Comparison of ENCODE assay signal across 27 cellular contexts in genomic region chr22:31620756-31621480, GRCh38. TPM values are rescaled to one million over a fixed set of nuclear protein-coding genes. Genes with fewer than 3 reads are reported as not detected.
DNase-seq lines count a peak whose midpoint lies in the region; ATAC-seq and TF ChIP-seq lines count a peak whose summit lies in the region.
"Had no signal": no experiment of that assay in that cellular context is flagged by ENCODE, and none has a peak within 500 bp of the region (broad histone marks: within the 10 kb centered on the region; RNA-seq: fewer than 3 reads in every experiment).

No MANE protein-coding gene starts in this region.

- TF ChIP-seq CTCF in activated CD8-positive, alpha-beta T cell treated with anti-CD3 and anti-CD28 coated beads for 36 hours (IDR thresholded peaks at IDR 0.05): no peak

- no peaks in the 10 kb centered on the region for H3K9me3 Mint-ChIP-seq in activated naive CD4-positive, alpha-beta T cell treated with anti-CD3 and anti-CD28 coated beads, Interleukin-2, amount 50 U/mL, for 72 hours
- H3K9me3 Mint-ChIP-seq in activated CD8-positive, alpha-beta T cell treated with anti-CD3 and anti-CD28 coated beads for 36 hours: no peaks in the 10 kb centered on the region
- no peaks in the 10 kb centered on the region for H3K9me3 Mint-ChIP-seq in effector memory CD8-positive, alpha-beta T cell
- H3K9me3 Mint-ChIP-seq in stimulated activated naive CD8-positive, alpha-beta T cell treated with anti-CD3 and anti-CD28 coated beads, Interleukin-15, amount 100 ng/mL, for 72 hours: no peaks in the 10 kb centered on the region
- H3K9me3 Mint-ChIP-seq: activated B cell treated with CpG ODN at 0.5 μM for 24 hours; activated naive CD4-positive, alpha-beta T cell treated with anti-CD3 and anti-CD28 coated beads, Interleukin-2, amount 50 U/mL, for 24 hours; neural crest cell; T-helper 1 cell treated with Interleukin-12 subunit alpha and Interleukin-12 subunit beta and Interleukin-4 antibody, amounts not matched to agents 30 μg/mL and 1 μg/mL, for 36 hours had no signal

- H3K27ac Mint-ChIP-seq in activated naive CD4-positive, alpha-beta T cell treated with anti-CD3 and anti-CD28 coated beads, Interleukin-2, amount 50 U/mL, for 72 hours: peak overlapping the region; percentile 82 to 83
- peak overlapping the region; percentile 74 for H3K27ac Mint-ChIP-seq in activated CD8-positive, alpha-beta T cell treated with anti-CD3 and anti-CD28 coated beads for 36 hours
- H3K27ac Mint-ChIP-seq in effector memory CD8-positive, alpha-beta T cell: peak overlapping the region; percentile 62 to 80
- peak overlapping the region; percentile 65 to 90 for H3K27ac Mint-ChIP-seq in stimulated activated naive CD8-positive, alpha-beta T cell treated with anti-CD3 and anti-CD28 coated beads, Interleukin-15, amount 100 ng/mL, for 72 hours
- H3K27ac Mint-ChIP-seq: T-helper 1 cell treated with Interleukin-12 subunit alpha and Interleukin-12 subunit beta and Interleukin-4 antibody, amounts not matched to agents 30 μg/mL and 1 μg/mL, for 36 hours had no signal

- DNase-seq in activated naive CD4-positive, alpha-beta T cell treated with anti-CD3 and anti-CD28 coated beads, Interleukin-2, amount 50 U/mL, for 72 hours (ENCODE audit: low spot score in 2 of 2): no peak
- DNase-seq in activated naive CD4-positive, alpha-beta T cell treated with anti-CD3 and anti-CD28 coated beads, Interleukin-2, amount 50 U/mL, for 16 hours: no peak
- no peak for DNase-seq in activated CD8-positive, alpha-beta T cell treated with anti-CD3 and anti-CD28 coated beads for 36 hours
- DNase-seq in effector memory CD8-positive, alpha-beta T cell: no peak
- DNase-seq in stimulated activated naive CD8-positive, alpha-beta T cell treated with anti-CD3 and anti-CD28 coated beads, Interleukin-15, amount 100 ng/mL, for 72 hours: no peak
- DNase-seq: activated B cell treated with CpG ODN at 0.5 μM for 24 hours; activated CD8-positive, alpha-beta memory T cell treated with anti-CD3 and anti-CD28 coated beads for 24 hours; Caco-2; colonic mucosa; DMS79; effector CD8-positive, alpha-beta T cell; GM23248; left colon; NCI-H146; NCI-H2107; NCI-H345; NCI-H69; PC-9; retina; stomach had no signal

- intact Hi-C loops in activated CD8-positive, alpha-beta T cell treated with anti-CD3 and anti-CD28 coated beads for 36 hours (cut with micrococcal nuclease): no loop called here

- peaks cover 28% of the 10 kb centered on the region for H3K4me1 Mint-ChIP-seq in activated CD8-positive, alpha-beta T cell treated with anti-CD3 and anti-CD28 coated beads for 36 hours (ENCODE audit: low read depth)
- H3K4me1 Mint-ChIP-seq in effector memory CD8-positive, alpha-beta T cell (ENCODE audit: low read depth in 2 of 2): peaks cover 23 to 25% of the 10 kb centered on the region in 2 donors
- peaks cover 70% of the 10 kb centered on the region for H3K4me1 Mint-ChIP-seq in stimulated activated naive CD8-positive, alpha-beta T cell treated with anti-CD3 and anti-CD28 coated beads, Interleukin-15, amount 100 ng/mL, for 72 hours

- H3K4me3 Mint-ChIP-seq in activated CD8-positive, alpha-beta T cell treated with anti-CD3 and anti-CD28 coated beads for 36 hours: no peak overlapping the region
- no peak overlapping the region for H3K4me3 Mint-ChIP-seq in effector memory CD8-positive, alpha-beta T cell
- H3K4me3 Mint-ChIP-seq in stimulated activated naive CD8-positive, alpha-beta T cell treated with anti-CD3 and anti-CD28 coated beads, Interleukin-15, amount 100 ng/mL, for 72 hours: no peak overlapping the region
- H3K4me3 Mint-ChIP-seq: activated B cell treated with CpG ODN at 0.5 μM for 24 hours; activated naive CD4-positive, alpha-beta T cell treated with anti-CD3 and anti-CD28 coated beads, Interleukin-2, amount 50 U/mL, for 24 hours; neural crest cell; T-helper 1 cell treated with Interleukin-12 subunit alpha and Interleukin-12 subunit beta and Interleukin-4 antibody, amounts not matched to agents 30 μg/mL and 1 μg/mL, for 36 hours had no signal

- H3K36me3 Mint-ChIP-seq in activated naive CD4-positive, alpha-beta T cell treated with anti-CD3 and anti-CD28 coated beads, Interleukin-2, amount 50 U/mL, for 72 hours: peaks cover 0 to 3% of the 10 kb centered on the region in 2 donors
- H3K36me3 Mint-ChIP-seq in activated CD8-positive, alpha-beta T cell treated with anti-CD3 and anti-CD28 coated beads for 36 hours (ENCODE audit: low read depth): peaks cover 29% of the 10 kb centered on the region
- H3K36me3 Mint-ChIP-seq in effector memory CD8-positive, alpha-beta T cell (ENCODE audit: insufficient read depth): peaks cover 48% of the 10 kb centered on the region

- H3K27me3 Mint-ChIP-seq in activated CD8-positive, alpha-beta T cell treated with anti-CD3 and anti-CD28 coated beads for 36 hours: no peaks in the 10 kb centered on the region
- no peaks in the 10 kb centered on the region for H3K27me3 Mint-ChIP-seq in effector memory CD8-positive, alpha-beta T cell
- H3K27me3 Mint-ChIP-seq in stimulated activated naive CD8-positive, alpha-beta T cell treated with anti-CD3 and anti-CD28 coated beads, Interleukin-15, amount 100 ng/mL, for 72 hours: no peaks in the 10 kb centered on the region
- H3K27me3 Mint-ChIP-seq: activated B cell treated with CpG ODN at 0.5 μM for 24 hours; activated naive CD4-positive, alpha-beta T cell treated with anti-CD3 and anti-CD28 coated beads, Interleukin-2, amount 50 U/mL, for 24 hours had no signal

- POLR2A ChIA-PET in activated CD8-positive, alpha-beta T cell treated with anti-CD3 and anti-CD28 coated beads for 36 hours (lab: Charles Lee): interaction anchor here (0.7 to 3.0 kb wide), 8 partner anchors 9 to 164 kb away, joined by 3 to 16 read pairs (median 3); no protein-coding TSS in a partner anchor

- no peak for ATAC-seq in activated naive CD4-positive, alpha-beta T cell treated with anti-CD3 and anti-CD28 coated beads, Interleukin-2, amount 50 U/mL, for 72 hours
- no peak for ATAC-seq in activated CD8-positive, alpha-beta T cell treated with anti-CD3 and anti-CD28 coated beads for 36 hours
- no peak for ATAC-seq in effector memory CD8-positive, alpha-beta T cell (replicated peaks)
- no peak for ATAC-seq in stimulated activated naive CD8-positive, alpha-beta T cell treated with anti-CD3 and anti-CD28 coated beads, Interleukin-15, amount 100 ng/mL, for 72 hours
- ATAC-seq in GM18517 (IDR thresholded peaks at IDR 0.05; ENCODE audit: unreplicated experiment) (no peak), HG03460 (IDR thresholded peaks at IDR 0.05; ENCODE audit: unreplicated experiment) (no peak)
- ATAC-seq: left colon, Right ventricle myocardium inferior, SK-N-SH treated with all-trans-retinoic acid at 6 μM for 48 hours had no signal

- CTCF ChIA-PET in activated CD8-positive, alpha-beta T cell treated with anti-CD3 and anti-CD28 coated beads for 36 hours (lab: Charles Lee): no interaction called here

RNA-seq across cellular contexts. Expression of gene PISD, which starts 41.1 kb away (rescaled TPM):
- 10 to 100 TPM; 36.8 to 41.9 TPM for total RNA-seq in activated naive CD4-positive, alpha-beta T cell treated with anti-CD3 and anti-CD28 coated beads, Interleukin-2, amount 50 U/mL, for 72 hours
- total RNA-seq in activated CD8-positive, alpha-beta T cell treated with anti-CD3 and anti-CD28 coated beads for 36 hours: 10 to 100 TPM; 33.9 to 35.9 TPM
